Comparison of ENCODE assay signal across 21 cellular contexts in the genomic region with DNA sequence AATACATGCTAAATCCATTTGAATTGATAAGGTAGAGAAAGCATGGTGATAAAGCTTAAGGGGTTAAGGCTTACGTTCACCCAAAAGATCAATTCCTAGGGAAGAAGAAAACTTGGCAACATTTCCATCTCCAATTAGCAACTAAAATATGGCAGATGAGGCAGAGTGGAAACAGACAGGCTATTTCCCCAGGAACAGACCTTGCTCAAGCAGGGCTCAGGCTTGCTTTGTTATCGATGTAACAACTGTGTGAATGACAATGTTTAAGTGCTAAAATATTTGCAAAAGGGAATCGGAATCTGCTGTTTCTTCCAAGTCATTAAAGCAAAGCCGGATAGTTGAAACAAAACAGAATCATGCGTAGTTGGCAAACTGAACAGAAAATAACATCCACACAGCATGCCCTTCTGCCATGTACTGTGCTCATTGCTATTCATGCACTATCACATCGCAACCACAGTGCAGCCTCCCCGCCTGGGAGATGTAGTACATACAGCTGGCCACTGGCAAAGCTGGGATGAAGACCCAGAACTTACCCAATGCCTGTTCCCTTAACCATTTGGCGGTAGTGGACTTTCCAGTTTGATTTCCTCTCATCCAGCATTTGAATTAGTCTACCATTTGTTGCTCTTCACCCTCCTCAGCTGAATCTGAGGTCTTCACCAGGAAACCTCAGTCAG.
DNase-seq lines count a peak whose midpoint lies in the region; ATAC-seq, FAIRE-seq and TF ChIP-seq lines count a peak whose summit lies in the region.
"Had no signal": no experiment of that assay in that cellular context is flagged by ENCODE, and none has a peak within 500 bp of the region (broad histone marks: within the 10 kb centered on the region; RNA-seq: fewer than 3 reads in every experiment).

No MANE protein-coding gene starts in this region.

- H3K56ac ChIP-seq in H1 (replicated peaks; ENCODE audit: insufficient read length, low read depth, low read length) = no peak overlapping the region

- intact Hi-C loops in pancreas (cut with DNase I) = no loop called here

- H2AK5ac ChIP-seq in H1 (ENCODE audit: low read depth, low read length) = no peak overlapping the region

- H3K36me3 ChIP-seq in H1 (ENCODE audit: control insufficient read depth in 2 of 4, insufficient read depth in 4 of 4, low read length in 3 of 4) = no peaks in the 10 kb centered on the region
- no peaks in the 10 kb centered on the region for H3K36me3 ChIP-seq in pancreas
- H3K36me3 ChIP-seq: BLaER1, neutrophil, spleen, upper lobe of left lung had no signal

- peak; percentile 85 for FAIRE-seq in H1 (lab: Jason Lieb, UNC)
- no peak for FAIRE-seq in pancreas (lab: Jason Lieb, UNC)

- TF ChIP-seq RAD21 in H1 (IDR thresholded peaks at IDR 0.05 in 1 of 2, conservative IDR thresholded peaks at IDR 0.05 in 1 of 2; ENCODE audit: low read depth in 2 of 2, low read length in 2 of 2) = peak in 1 of 2 experiments; percentile 3; a peak in 1 of 4 replicates

- no peak for TF ChIP-seq EP300 in H1 (IDR thresholded peaks at IDR 0.05; ENCODE audit: borderline replicate concordance in 1 of 2, low read depth in 2 of 2, low read length in 2 of 2)

- no peak overlapping the region for H4K91ac ChIP-seq in H1 (replicated peaks; ENCODE audit: insufficient read length, low read length)

- H3K27ac ChIP-seq in H1 (ENCODE audit: low read depth, low read length) (no peak overlapping the region), pancreas (no peak overlapping the region), foreskin keratinocyte (no peak overlapping the region)
- H3K27ac ChIP-seq: BLaER1, neutrophil, spleen had no signal

- H2BK20ac ChIP-seq in H1 (ENCODE audit: low read length) = no peak overlapping the region

- DNase-seq in NCI-H1105 treated with DMSO at 0.1 percent for 48 hours (lab: John Stamatoyannopoulos, UW) (peak; percentile 48), NCI-H1105 (lab: John Stamatoyannopoulos, UW) (no peak), NAMALWA (ENCODE audit: low spot score) (peak; percentile 12), H1 (ENCODE audit: low read depth in 1 of 2, low spot score in 2 of 2) (no peak), pancreas (no peak), NCI-H510A (lab: John Stamatoyannopoulos, UW) (no peak), foreskin keratinocyte (no peak), cortex of kidney (lab: John Stamatoyannopoulos, UW) (no peak)
- DNase-seq: activated CD4-positive, alpha-beta T cell treated with anti-CD3 and anti-CD28 coated beads, Interleukin-2, amount 10 ng/mL, durations not matched to agents 24 days and 14 days; activated naive CD8-positive, alpha-beta T cell treated with anti-CD3 and anti-CD28 coated beads, Interleukin-2, amount 10 ng/mL, durations not matched to agents 7 days and 5 days; Calu3; immature natural killer cell; KG1; NCI-H2029; spleen; stimulated activated CD4-positive, alpha-beta T cell treated with anti-CD3 and anti-CD28 coated beads, Interleukin-4, amount 100 ng/mL, for 4 hours; stimulated activated naive CD8-positive, alpha-beta T cell treated with anti-CD3 and anti-CD28 coated beads, Interleukin-15, amount 100 ng/mL, for 72 hours; upper lobe of left lung had no signal

- no peak for TF ChIP-seq POLR2A in H1 (IDR thresholded peaks at IDR 0.05; ENCODE audit: control extremely low read depth in 1 of 2, low read depth in 2 of 2, low read length in 2 of 2)

- H3K14ac ChIP-seq in H1 (ENCODE audit: insufficient read length) = no peak overlapping the region

- no peaks in the 10 kb centered on the region for H3K27me3 ChIP-seq in H1 (replicated peaks in 1 of 4; ENCODE audit: control insufficient read depth in 3 of 4, extremely low read depth in 1 of 4, insufficient read depth in 3 of 4, low read length in 3 of 4)
- H3K27me3 ChIP-seq in pancreas = no peaks in the 10 kb centered on the region
- no peaks in the 10 kb centered on the region for H3K27me3 ChIP-seq in foreskin keratinocyte
- H3K27me3 ChIP-seq: BLaER1, neutrophil, spleen, upper lobe of left lung had no signal

- H3K4me2 ChIP-seq in H1 (ENCODE audit: insufficient read depth in 1 of 2, low read depth in 2 of 2, low read length in 2 of 2) = no peak overlapping the region
- H3K4me2 ChIP-seq: BLaER1 had no signal

- no peak overlapping the region for H4K5ac ChIP-seq in H1 (ENCODE audit: insufficient read length, low read depth, low read length)

- WGBS in H1 (ENCODE audit: extremely low coverage in 1 of 2, insufficient coverage in 1 of 2, insufficient read length in 1 of 2, insufficient replicate concordance in 2 of 2, low coverage in 1 of 2, low lambda C conversion rate in 2 of 2, missing lambda C conversion rate in 1 of 2), 2 experiments = 81% methylated on average over 8 of the region's 8 CpGs; no CpG with 5 or more reads in 1 of the 2 experiments
- 83 to 86% methylated on average over 8 of the region's 8 CpGs for WGBS in pancreas, 2 donors

- TF ChIP-seq CTCF in H1 (IDR thresholded peaks at IDR 0.05; ENCODE audit: control extremely low read depth in 1 of 3, insufficient read depth in 1 of 3, low read depth in 1 of 3, low read length in 3 of 3) (peak; percentile 18 to 47 (median 41); a peak in 3 of 4 replicates), pancreas (IDR thresholded peaks at IDR 0.05) (no peak), foreskin keratinocyte (conservative IDR thresholded peaks at IDR 0.05) (no peak)

- no peaks in the 10 kb centered on the region for H4K20me1 ChIP-seq in H1 (replicated peaks in 1 of 2; ENCODE audit: control insufficient read depth in 1 of 2, insufficient read depth in 2 of 2, low read length in 2 of 2)
- H4K20me1 ChIP-seq: BLaER1 had no signal

- H2BK15ac ChIP-seq in H1 (ENCODE audit: low read length) = no peak overlapping the region

- no peak overlapping the region for H3K4me3 ChIP-seq in H1 (ENCODE audit: extremely low read depth in 1 of 4, insufficient read depth in 2 of 4, low read depth in 3 of 4, low read length in 4 of 4)
- H3K4me3 ChIP-seq in pancreas = no peak overlapping the region
- H3K4me3 ChIP-seq: BLaER1, spleen, upper lobe of left lung had no signal

- H2BK5ac ChIP-seq in H1 (ENCODE audit: low read depth, low read length) = no peak overlapping the region

- H3K23me2 ChIP-seq in H1 (ENCODE audit: low read depth, low read length) = no peaks in the 10 kb centered on the region; the same call in 1 of the 2 replicates

- H3K4me1 ChIP-seq in H1 (replicated peaks in 1 of 4; ENCODE audit: control insufficient read depth in 3 of 4, insufficient read depth in 4 of 4, low read length in 3 of 4) (no peaks in the 10 kb centered on the region; a peak in 1 of 7 replicates), pancreas (peaks cover 0 to 9% (median 5%) of the 10 kb centered on the region in 3 donors), foreskin keratinocyte (no peaks in the 10 kb centered on the region)

- peak in 3 of 4 donors; percentile 16 to 65 (median 52) for ATAC-seq in pancreas
- no peak for ATAC-seq in foreskin keratinocyte
- ATAC-seq: activated T-helper 17 cell treated with anti-CD3 and anti-CD28 coated beads, Interleukin-2, amount 50 U/mL, for 72 hours; stimulated activated naive CD8-positive, alpha-beta T cell treated with anti-CD3 and anti-CD28 coated beads, Interleukin-15, amount 100 ng/mL, for 72 hours had no signal

- H2BK12ac ChIP-seq in H1 (ENCODE audit: low read depth, low read length) = no peak overlapping the region

- H3K79me1 ChIP-seq in H1 (ENCODE audit: low read depth, low read length) = no peaks in the 10 kb centered on the region

- H3K18ac ChIP-seq in H1 (ENCODE audit: extremely low read depth, low read length) = no peak overlapping the region

- H2AFZ ChIP-seq in H1 (ENCODE audit: low read length) = peak overlapping the region; percentile 43; the same call in 1 of the 2 replicates

- no peak overlapping the region for H3K23ac ChIP-seq in H1 (ENCODE audit: insufficient read length)

- POLR2A ChIA-PET in H1 (lab: Charles Lee; ENCODE audit: partially characterized antibody) = no interaction called here

- H3K4ac ChIP-seq in H1 (replicated peaks; ENCODE audit: insufficient read length, low read depth, low read length) = no peak overlapping the region

- H3K9ac ChIP-seq in H1 (replicated peaks in 1 of 4; ENCODE audit: extremely low read depth in 1 of 4, low read depth in 3 of 4, low read length in 3 of 4) = no peak overlapping the region
- H3K9ac ChIP-seq: BLaER1 had no signal

- no peak overlapping the region for H4K8ac ChIP-seq in H1 (ENCODE audit: extremely low read depth, insufficient read depth, low read length)

- CTCF ChIA-PET in H1 (lab: Charles Lee; ENCODE audit: partially characterized antibody) = interaction anchor here (1.4 to 1.9 kb wide), 2 partner anchors 8 to 27 kb away, joined by 4 read pairs; no protein-coding TSS in a partner anchor

- no peaks in the 10 kb centered on the region for H3K9me3 ChIP-seq in H1 (ENCODE audit: insufficient read depth in 2 of 2, low read depth in 1 of 2, low read length in 1 of 2)
- no peaks in the 10 kb centered on the region for H3K9me3 ChIP-seq in pancreas
- H3K9me3 ChIP-seq: neutrophil, spleen, upper lobe of left lung had no signal

- H2BK120ac ChIP-seq in H1 (replicated peaks; ENCODE audit: low read depth, low read length) = no peak overlapping the region

- H3K79me2 ChIP-seq in H1 (ENCODE audit: control insufficient read depth in 1 of 2, insufficient read depth in 2 of 2, low read length in 2 of 2) = no peaks in the 10 kb centered on the region

TF ChIP-seq in H1, 55 proteins besides CTCF, POLR2A, EP300 and RAD21 (continues in another document):
- no peak for TF ChIP-seq ASH2L (IDR thresholded peaks at IDR 0.05; ENCODE audit: low read length)
- no peak for TF ChIP-seq FOSL1 (IDR thresholded peaks at IDR 0.05; ENCODE audit: insufficient read depth, low read depth, low read length)
- TF ChIP-seq SP1 (IDR thresholded peaks at IDR 0.05; ENCODE audit: low read depth, low read length) = no peak
- no peak for TF ChIP-seq SAP30 (IDR thresholded peaks at IDR 0.05; ENCODE audit: insufficient read depth, insufficient replicate concordance, low read length)
- TF ChIP-seq RFX5 (IDR thresholded peaks at IDR 0.05; ENCODE audit: borderline replicate concordance, low read depth, low read length) = no peak
- TF ChIP-seq SIN3A (conservative IDR thresholded peaks at IDR 0.05 in 1 of 2, IDR thresholded peaks at IDR 0.05 in 1 of 2; ENCODE audit: low read depth in 1 of 2, low read length in 2 of 2) = no peak
- no peak for TF ChIP-seq CBX8 (IDR thresholded peaks at IDR 0.05; ENCODE audit: borderline replicate concordance, low read depth, low read length)
- TF ChIP-seq EZH2 (IDR thresholded peaks at IDR 0.05; ENCODE audit: low read depth, low read length, severe bottlenecking) = no peak
- no peak for TF ChIP-seq SRF (IDR thresholded peaks at IDR 0.05; ENCODE audit: low read depth, low read length)
- TF ChIP-seq CHD1 (IDR thresholded peaks at IDR 0.05; ENCODE audit: low read depth, low read length) = no peak
- TF ChIP-seq ATF3 (IDR thresholded peaks at IDR 0.05; ENCODE audit: insufficient read depth, low read depth, low read length) = no peak
- TF ChIP-seq RXRA (IDR thresholded peaks at IDR 0.05; ENCODE audit: insufficient read depth, low read depth, low read length) = no peak
- no peak for TF ChIP-seq CREB1 (IDR thresholded peaks at IDR 0.05)

Comparison
In these comparisons a context has a peak if more than half of its experiments do, and no peak if none do; other contexts are left out.
1. DNase-seq: peak in NCI-H1105 treated with DMSO at 0.1 percent for 48 hours (single experiment) and NAMALWA (single experiment); none in NCI-H1105 (single experiment), H1 (0 of 2), pancreas (0 of 6), NCI-H510A (single experiment), foreskin keratinocyte (0 of 2) and cortex of kidney (single experiment).
2. CTCF ChIP-seq: peak in H1 (3 of 3); none in pancreas (0 of 4) and foreskin keratinocyte (single experiment).